In the genomic region with DNA sequence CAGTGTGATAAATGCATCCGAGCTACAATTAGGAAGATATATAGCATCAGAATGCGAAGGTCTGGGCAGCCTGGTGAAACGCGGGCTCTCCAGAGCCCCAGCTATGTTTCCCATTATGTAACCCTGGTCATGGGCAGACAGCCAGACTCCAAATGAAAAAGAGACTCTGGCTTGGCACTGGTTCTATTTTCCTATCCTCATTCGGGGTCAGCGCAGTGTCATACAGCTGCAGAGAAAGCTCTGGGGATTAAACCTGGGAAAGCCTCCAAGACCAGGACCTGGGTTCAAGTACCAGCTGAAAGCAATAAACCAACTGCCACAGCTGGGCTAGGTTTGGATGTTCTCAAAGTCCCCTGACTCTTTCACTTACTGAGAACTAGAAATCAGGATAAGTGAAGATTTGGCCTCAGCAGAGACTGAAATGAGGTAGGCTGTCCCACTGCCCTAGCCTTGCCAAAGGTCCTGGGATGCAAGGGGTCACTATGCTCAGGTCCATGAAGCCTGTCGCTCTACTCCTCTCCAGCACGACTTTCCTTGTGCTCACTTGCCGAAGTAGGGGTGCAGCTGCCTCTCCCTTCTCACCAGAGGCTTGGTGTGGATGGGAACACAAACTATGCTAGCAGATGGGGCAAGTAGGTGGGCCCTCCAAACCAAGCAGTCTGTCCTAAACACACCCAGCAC, we compare ENCODE assay signal across 8 cellular contexts.
DNase-seq lines count a peak whose midpoint lies in the region; TF ChIP-seq lines count a peak whose summit lies in the region.

No MANE protein-coding gene starts in this region.

- peaks cover 50% of the 10 kb centered on the region for H3K4me1 ChIP-seq in BLaER1

- no peak overlapping the region for H3K4me3 Mint-ChIP-seq in osteocyte (ENCODE audit: unreplicated experiment)

- H3K9me3 Mint-ChIP-seq in osteocyte (ENCODE audit: unreplicated experiment): no peaks in the 10 kb centered on the region

- H3K4me1 Mint-ChIP-seq in osteocyte (ENCODE audit: unreplicated experiment): peaks cover 74% of the 10 kb centered on the region

- no peaks in the 10 kb centered on the region for H3K27me3 Mint-ChIP-seq in osteocyte (ENCODE audit: unreplicated experiment)

- H3K4me3 ChIP-seq in BLaER1: no peak overlapping the region

- peak overlapping the region; percentile 81 for H3K27ac Mint-ChIP-seq in osteocyte (ENCODE audit: unreplicated experiment)

- H3K9ac ChIP-seq in BLaER1: no peak overlapping the region

- peaks cover 9% of the 10 kb centered on the region for H3K36me3 Mint-ChIP-seq in osteocyte (ENCODE audit: unreplicated experiment)

- H3K4me2 ChIP-seq in BLaER1: peak overlapping the region; percentile 74

- DNase-seq in NCI-H226 (peak; percentile 81), fibroblast of gingiva (ENCODE audit: low read depth) (peak; percentile 95), osteocyte (ENCODE audit: extremely low spot score, unreplicated experiment) (peak; percentile 93), NCI-H526 (lab: John Stamatoyannopoulos, UW) (no peak), NCI-H187 (lab: John Stamatoyannopoulos, UW) (no peak), T-helper 2 cell (no peak)
- DNase-seq in activated CD4-positive, alpha-beta T cell treated with anti-CD3 and anti-CD28 coated beads for 48 hours: no peak

- H3K27ac ChIP-seq in BLaER1: peak overlapping the region; percentile 70

- no peak for TF ChIP-seq CTCF in osteocyte (IDR thresholded peaks at IDR 0.05)

- H3K27me3 ChIP-seq in BLaER1: no peaks in the 10 kb centered on the region

- H3K9me3 ChIP-seq in BLaER1: no peaks in the 10 kb centered on the region

- H3K36me3 ChIP-seq in BLaER1: peaks cover 80% of the 10 kb centered on the region

- peaks cover 20% of the 10 kb centered on the region for H4K20me1 ChIP-seq in BLaER1

Comparison
In these comparisons a context has a peak if more than half of its experiments do, and no peak if none do; other contexts are left out.
1. DNase-seq: peak in NCI-H226 (single experiment), fibroblast of gingiva (single experiment) and osteocyte (single experiment); none in activated CD4-positive, alpha-beta T cell treated with anti-CD3 and anti-CD28 coated beads for 48 hours (single experiment), NCI-H526 (0 of 2), NCI-H187 (0 of 2) and T-helper 2 cell (0 of 5).